ENCODE assay signal across 27 cellular contexts in the genomic region with DNA sequence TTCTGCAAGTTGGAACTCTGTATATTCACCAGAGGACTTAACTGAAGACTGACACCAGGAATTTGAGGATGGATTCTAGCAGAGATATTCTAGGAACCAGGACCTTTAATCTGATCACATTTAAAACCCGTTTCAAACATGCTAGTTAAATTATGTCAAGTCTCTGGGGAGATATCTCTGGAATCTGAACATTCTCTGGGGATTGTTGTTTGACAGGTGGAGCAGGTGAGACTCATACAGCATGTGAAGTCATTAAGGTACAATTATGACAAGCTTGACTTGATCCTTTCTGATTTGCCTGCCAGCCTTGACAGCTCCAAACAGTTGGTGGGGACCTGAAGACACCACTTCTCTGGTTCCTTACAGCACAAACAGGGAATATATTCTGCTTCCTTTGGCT.
"Had no signal": no experiment of that assay in that cellular context is flagged by ENCODE, and none has a peak within 500 bp of the region (broad histone marks: within the 10 kb centered on the region; RNA-seq: fewer than 3 reads in every experiment).

No MANE protein-coding gene starts in this region.

- H3K36me3 ChIP-seq: gastroesophageal sphincter, heart left ventricle, neutrophil, pancreas, right atrium auricular region, thyroid gland, upper lobe of left lung had no signal

- DNase-seq: dorsolateral prefrontal cortex; effector CD4-positive, alpha-beta T cell; foreskin keratinocyte; heart left ventricle; kidney; natural killer cell; pancreas; stimulated activated CD4-positive, alpha-beta T cell treated with anti-CD3 and anti-CD28 coated beads, Interleukin-12 subunit alpha, Interleukin-12 subunit beta, amount 100 ng/mL, for 4 hours; stimulated activated CD4-positive, alpha-beta T cell treated with anti-CD3 and anti-CD28 coated beads, Interleukin-1b, Interleukin-23, amount 100 ng/mL, for 48 hours; stimulated activated CD4-positive, alpha-beta T cell treated with anti-CD3 and anti-CD28 coated beads, Interleukin-4, amount 100 ng/mL, for 1 hour; stimulated activated CD8-positive, alpha-beta memory T cell treated with anti-CD3 and anti-CD28 coated beads, Interleukin-4, amount 100 ng/mL, for 48 hours; stimulated activated naive CD4-positive, alpha-beta T cell; stimulated activated naive CD8-positive, alpha-beta T cell treated with anti-CD3 and anti-CD28 coated beads, Interleukin-15, amount 100 ng/mL, for 72 hours; thyroid gland; upper lobe of left lung had no signal

- H3K27me3 ChIP-seq: dorsolateral prefrontal cortex, gastroesophageal sphincter, heart left ventricle, hepatocyte, neutrophil, pancreas, right atrium auricular region, thyroid gland, upper lobe of left lung had no signal

- H3K27ac ChIP-seq: dorsolateral prefrontal cortex, epithelial cell of prostate, foreskin keratinocyte, gastroesophageal sphincter, heart left ventricle, hepatocyte, neutrophil, pancreas, right atrium auricular region, thyroid gland, upper lobe of left lung had no signal

- H3K79me2 ChIP-seq: hepatocyte had no signal

- H3K27me3 Mint-ChIP-seq: memory B cell; progenitor cell of endocrine pancreas; stimulated activated naive CD8-positive, alpha-beta T cell treated with anti-CD3 and anti-CD28 coated beads, Interleukin-15, amount 100 ng/mL, for 72 hours had no signal

- FAIRE-seq: colon, kidney, pancreas, urothelium cell line had no signal

- H3K4me2 ChIP-seq: hepatocyte, smooth muscle cell had no signal

- H3K4me3 Mint-ChIP-seq: memory B cell; natural killer cell; neural crest cell; stimulated activated naive CD8-positive, alpha-beta T cell treated with anti-CD3 and anti-CD28 coated beads, Interleukin-15, amount 100 ng/mL, for 72 hours had no signal

- H3K4me3 ChIP-seq: dorsolateral prefrontal cortex, gastroesophageal sphincter, heart left ventricle, hepatocyte, lung, pancreas, right atrium auricular region, smooth muscle cell, thyroid gland, upper lobe of left lung had no signal

- H3K9me3 ChIP-seq: neutrophil, pancreas, thyroid gland, upper lobe of left lung had no signal

- H3K4me1 Mint-ChIP-seq: memory B cell; natural killer cell; stimulated activated naive CD8-positive, alpha-beta T cell treated with anti-CD3 and anti-CD28 coated beads, Interleukin-15, amount 100 ng/mL, for 72 hours had no signal

- H3K4me1 ChIP-seq: foreskin keratinocyte, gastroesophageal sphincter, heart left ventricle, pancreas, right atrium auricular region, thyroid gland had no signal

- H2AFZ ChIP-seq: hepatocyte had no signal

- H3K36me3 Mint-ChIP-seq: memory B cell, natural killer cell had no signal

- H3K27ac Mint-ChIP-seq: memory B cell; natural killer cell; progenitor cell of endocrine pancreas; stimulated activated naive CD8-positive, alpha-beta T cell treated with anti-CD3 and anti-CD28 coated beads, Interleukin-15, amount 100 ng/mL, for 72 hours had no signal
